In genomic region chr6:130787726-130788500, GRCh38 we compare ENCODE assay signal across 20 cellular contexts. TPM values are rescaled to one million over a fixed set of nuclear protein-coding genes. Genes with fewer than 3 reads are reported as not detected.
A peak's percentile ranks its signal among the peaks of the same experiment; 100 is the strongest.
DNase-seq lines count a peak whose midpoint lies in the region; ATAC-seq and TF ChIP-seq lines count a peak whose summit lies in the region.
"Had no signal": no experiment of that assay in that cellular context is flagged by ENCODE, and none has a peak within 500 bp of the region (broad histone marks: within the 10 kb centered on the region; RNA-seq: fewer than 3 reads in every experiment).

No MANE protein-coding gene starts in this region.

- no peaks in the 10 kb centered on the region for H3F3A ChIP-seq in OCI-LY1 (ENCODE audit: insufficient read depth, low read length)

- H3K79me2 ChIP-seq in DND-41 (ENCODE audit: insufficient read depth, low read length) = no peaks in the 10 kb centered on the region
- no peaks in the 10 kb centered on the region for H3K79me2 ChIP-seq in OCI-LY1 (ENCODE audit: insufficient read depth, low read length)
- no peaks in the 10 kb centered on the region for H3K79me2 ChIP-seq in OCI-LY7 (ENCODE audit: insufficient read depth, low read depth, low read length)

- no peaks in the 10 kb centered on the region for H4K20me1 ChIP-seq in DND-41 (ENCODE audit: insufficient read depth, low read length)
- no peaks in the 10 kb centered on the region for H4K20me1 ChIP-seq in OCI-LY1 (ENCODE audit: insufficient read depth, low read length)
- H4K20me1 ChIP-seq in OCI-LY7 (ENCODE audit: insufficient read depth, low read length) = no peaks in the 10 kb centered on the region
- H4K20me1 ChIP-seq: BLaER1 had no signal

- TF ChIP-seq CTCF in DND-41 (IDR thresholded peaks at IDR 0.05; ENCODE audit: borderline replicate concordance, extremely low read depth, low read length, poor library complexity, severe bottlenecking) (no peak), OCI-LY1 (IDR thresholded peaks at IDR 0.05; ENCODE audit: low read length) (no peak), transverse colon (IDR thresholded peaks at IDR 0.05) (no peak), OCI-LY7 (conservative IDR thresholded peaks at IDR 0.05; ENCODE audit: low read length) (no peak)

- TF ChIP-seq EP300 in transverse colon (IDR thresholded peaks at IDR 0.05; ENCODE audit: low read depth) = no peak

- H3K27me3 ChIP-seq in DND-41 (ENCODE audit: insufficient read depth, low read length, poor library complexity) (no peaks in the 10 kb centered on the region), OCI-LY1 (ENCODE audit: insufficient read depth, low read length) (no peaks in the 10 kb centered on the region), transverse colon (no peaks in the 10 kb centered on the region)
- H3K27me3 ChIP-seq: BLaER1 had no signal

- DNase-seq in DND-41 (no peak), NCI-H82 (lab: John Stamatoyannopoulos, UW) (no peak), transverse colon (no peak), OCI-LY7 (ENCODE audit: low spot score) (no peak)
- DNase-seq: CD4-positive, alpha-beta memory T cell; DMS153; GF-D8; HCEC 1CT; NCI-H1417; NCI-H187 treated with DMSO at 0.1 percent for 48 hours; NCI-H226; NCI-H524 had no signal

- H3K9me3 ChIP-seq in DND-41 (ENCODE audit: insufficient read depth, low read length, severe bottlenecking) (no peaks in the 10 kb centered on the region), OCI-LY1 (ENCODE audit: low read length) (no peaks in the 10 kb centered on the region), transverse colon (no peaks in the 10 kb centered on the region), OCI-LY7 (ENCODE audit: low read length) (no peaks in the 10 kb centered on the region)
- H3K9me3 ChIP-seq: A549, BLaER1 had no signal

- H3K9ac ChIP-seq in DND-41 (ENCODE audit: low read depth, low read length) (no peak overlapping the region), OCI-LY1 (ENCODE audit: low read length) (no peak overlapping the region)
- H3K9ac ChIP-seq: BLaER1 had no signal

- 79 to 94% methylated on average over 2 to 3 of the region's 3 CpGs for WGBS in transverse colon (ENCODE audit: low coverage in 1 of 2), 2 donors

- ATAC-seq in DND-41 (ENCODE audit: insufficient read depth, low read depth) (peak; percentile 75), GM18505 (IDR thresholded peaks at IDR 0.05; ENCODE audit: unreplicated experiment) (peak; percentile 50), HG02981 (IDR thresholded peaks at IDR 0.05; ENCODE audit: unreplicated experiment) (peak; percentile 53), HG03139 (IDR thresholded peaks at IDR 0.05; ENCODE audit: unreplicated experiment) (no peak)
- ATAC-seq: A549, Right ventricle myocardium inferior had no signal

- H3K36me3 ChIP-seq in DND-41 (ENCODE audit: insufficient read depth, low read length) = no peaks in the 10 kb centered on the region
- no peaks in the 10 kb centered on the region for H3K36me3 ChIP-seq in OCI-LY1 (ENCODE audit: insufficient read depth, low read length)
- H3K36me3 ChIP-seq in transverse colon = no peaks in the 10 kb centered on the region
- no peaks in the 10 kb centered on the region for H3K36me3 ChIP-seq in OCI-LY7 (ENCODE audit: insufficient read depth, low read length)
- H3K36me3 ChIP-seq: BLaER1 had no signal

- intact Hi-C loops in transverse colon (cut with DNase I; ENCODE audit: low total_unique reads) (no loop called here), OCI-LY7 (cut with micrococcal nuclease; ENCODE audit: unreplicated experiment) (no loop called here)

- in situ Hi-C loops in transverse colon (cut with MboI; ENCODE audit: low pct_ligation_motif_present in 1 of 4, low pct_unique_long_range_greater_than_20kb in 1 of 4, low sequenced_read_pairs in 3 of 4) = no loop called here

- H3K4me1 ChIP-seq in DND-41 (ENCODE audit: insufficient read depth, low read length) (no peaks in the 10 kb centered on the region), OCI-LY1 (ENCODE audit: insufficient read depth, low read length, severe bottlenecking) (peaks cover 13% of the 10 kb centered on the region), transverse colon (no peaks in the 10 kb centered on the region), OCI-LY7 (ENCODE audit: insufficient read depth, low read length, poor library complexity, severe bottlenecking) (no peaks in the 10 kb centered on the region)
- H3K4me1 ChIP-seq: A549, BLaER1 had no signal

- no peak for TF ChIP-seq POLR2A in GM18505 (IDR thresholded peaks at IDR 0.05; ENCODE audit: borderline replicate concordance, extremely low read depth, insufficient read depth, insufficient read length)
- TF ChIP-seq POLR2A in transverse colon (IDR thresholded peaks at IDR 0.05) = no peak

- H3K9me2 ChIP-seq in OCI-LY1 (ENCODE audit: low read depth, low read length) (no peaks in the 10 kb centered on the region), OCI-LY7 (ENCODE audit: insufficient read depth, low read length) (no peaks in the 10 kb centered on the region)

- H3K4me2 ChIP-seq in DND-41 (ENCODE audit: insufficient read depth, low read length) = no peak overlapping the region
- no peak overlapping the region for H3K4me2 ChIP-seq in OCI-LY1 (ENCODE audit: low read length)
- H3K4me2 ChIP-seq in OCI-LY7 (ENCODE audit: low read length) = no peak overlapping the region
- H3K4me2 ChIP-seq: A549, BLaER1 had no signal

- CTCF ChIA-PET in OCI-LY7 (lab: Charles Lee; ENCODE audit: unreplicated experiment) = no interaction called here

- H3K4me3 ChIP-seq in DND-41 (ENCODE audit: low read depth in 1 of 2, low read length in 2 of 2) = no peak overlapping the region
- H3K4me3 ChIP-seq in OCI-LY1 (ENCODE audit: low read depth, low read length, poor library complexity, severe bottlenecking) = no peak overlapping the region
- H3K4me3 ChIP-seq in transverse colon = no peak overlapping the region
- no peak overlapping the region for H3K4me3 ChIP-seq in OCI-LY7 (ENCODE audit: low read depth, low read length, poor library complexity, severe bottlenecking)
- H3K4me3 ChIP-seq: A549, BLaER1 had no signal

- H2AFZ ChIP-seq in DND-41 (ENCODE audit: low read depth, low read length) (no peak overlapping the region), OCI-LY1 (ENCODE audit: low read length) (no peak overlapping the region), OCI-LY7 (ENCODE audit: low read length) (no peak overlapping the region)

- POLR2A ChIA-PET in OCI-LY7 (lab: Charles Lee) = interaction anchor here (0.6 kb wide), 1 partner anchor 114 kb away, joined by 3 read pairs; no protein-coding TSS in a partner anchor

- BruUV-seq in OCI-LY7 (replicated peaks; lab: Mats Ljungman, UMichigan) = no TSS peak

- H3K27ac ChIP-seq in DND-41 (ENCODE audit: low read length) = no peak overlapping the region
- peak overlapping the region; percentile 15 for H3K27ac ChIP-seq in OCI-LY1 (ENCODE audit: low read depth, low read length, poor library complexity, severe bottlenecking)
- no peak overlapping the region for H3K27ac ChIP-seq in transverse colon
- H3K27ac ChIP-seq in OCI-LY7 (ENCODE audit: low read depth, low read length, poor library complexity, severe bottlenecking) = no peak overlapping the region
- H3K27ac ChIP-seq: A549, BLaER1 had no signal

RNA-seq across cellular contexts. Expression of gene SMLR1, which starts 39.3 kb away (rescaled TPM):
- total RNA-seq in transverse colon = not detected
- total RNA-seq in OCI-LY7 (2014; rRNA removed; shearing (Covaris generic)) = not detected in 2 replicates
- not detected in 2 replicates for total RNA-seq in OCI-LY7 (2022)
- total RNA-seq: CD4-positive, alpha-beta memory T cell; Right ventricle myocardium inferior; SK-MEL-5 had no signal
